In genomic region chr19:13503570-13504235, GRCh38 we compare ENCODE assay signal across 20 cellular contexts.
"Had no signal": no experiment of that assay in that cellular context is flagged by ENCODE, and none has a peak within 500 bp of the region (broad histone marks: within the 10 kb centered on the region; RNA-seq: fewer than 3 reads in every experiment).

No MANE protein-coding gene starts in this region.

- H3K4me1 ChIP-seq: foreskin keratinocyte, psoas muscle, testis had no signal

- H3K4me3 ChIP-seq: lung, psoas muscle, sigmoid colon, skin epidermis, testis, transverse colon had no signal

- H3K27ac ChIP-seq: foreskin keratinocyte, neutrophil, psoas muscle, sigmoid colon, skin epidermis, testis, transverse colon had no signal

- H3K9me3 Mint-ChIP-seq: endodermal cell; natural killer cell treated with Interleukin-12 subunit alpha and Interleukin-12 subunit beta and Interleukin-15 and Interleukin-18, amount 100 ng/mL, for 72 hours; stimulated activated naive CD8-positive, alpha-beta T cell treated with anti-CD3 and anti-CD28 coated beads, Interleukin-15, amount 100 ng/mL, for 72 hours had no signal

- H3K9me3 ChIP-seq: neutrophil, psoas muscle, sigmoid colon, testis, transverse colon had no signal

- DNase-seq: effector CD4-positive, alpha-beta T cell; endodermal cell; erythroblast; foreskin keratinocyte; left colon; left ventricle myocardium superior; mesenchymal stem cell; midbrain; psoas muscle; sigmoid colon; stimulated activated CD4-positive, alpha-beta T cell treated with anti-CD3 and anti-CD28 coated beads, Interleukin-2, amount 100 ng/mL, for 24 hours; stimulated activated CD4-positive, alpha-beta T cell treated with anti-CD3 and anti-CD28 coated beads, Interleukin-4, amount 100 ng/mL, for 4 hours; stimulated activated naive B cell treated with anti-CD40 and anti-IgM and Interleukin-4, amounts not matched to agents 10 μg/mL and 1 μg/mL and 100 μg/mL, for 72 hours; stimulated activated naive CD8-positive, alpha-beta T cell treated with anti-CD3 and anti-CD28 coated beads, Interleukin-15, amount 100 ng/mL, for 72 hours; testis; transverse colon had no signal

- H3K27me3 ChIP-seq: testis had no signal

- H3K36me3 Mint-ChIP-seq: natural killer cell treated with Interleukin-12 subunit alpha and Interleukin-12 subunit beta and Interleukin-15 and Interleukin-18, amount 100 ng/mL, for 72 hours; stimulated activated naive B cell treated with anti-CD40 and anti-IgM and Interleukin-4, amounts not matched to agents 10 μg/mL and 1 μg/mL and 100 μg/mL, for 72 hours had no signal

- H3K4me3 Mint-ChIP-seq: endodermal cell; natural killer cell treated with Interleukin-12 subunit alpha and Interleukin-12 subunit beta and Interleukin-15 and Interleukin-18, amount 100 ng/mL, for 72 hours; stimulated activated naive B cell treated with anti-CD40 and anti-IgM and Interleukin-4, amounts not matched to agents 10 μg/mL and 1 μg/mL and 100 μg/mL, for 72 hours; stimulated activated naive CD8-positive, alpha-beta T cell treated with anti-CD3 and anti-CD28 coated beads, Interleukin-15, amount 100 ng/mL, for 72 hours had no signal

- H3K27ac Mint-ChIP-seq: endodermal cell; natural killer cell treated with Interleukin-12 subunit alpha and Interleukin-12 subunit beta and Interleukin-15 and Interleukin-18, amount 100 ng/mL, for 72 hours; stimulated activated naive B cell treated with anti-CD40 and anti-IgM and Interleukin-4, amounts not matched to agents 10 μg/mL and 1 μg/mL and 100 μg/mL, for 72 hours; stimulated activated naive CD8-positive, alpha-beta T cell treated with anti-CD3 and anti-CD28 coated beads, Interleukin-15, amount 100 ng/mL, for 72 hours had no signal

- ATAC-seq: foreskin keratinocyte; left colon; left ventricle myocardium superior; psoas muscle; stimulated activated naive B cell treated with anti-CD40 and anti-IgM and Interleukin-4, amounts not matched to agents 10 μg/mL and 1 μg/mL and 100 μg/mL, for 72 hours; stimulated activated naive CD8-positive, alpha-beta T cell treated with anti-CD3 and anti-CD28 coated beads, Interleukin-15, amount 100 ng/mL, for 72 hours had no signal

- H3K36me3 ChIP-seq: neutrophil, sigmoid colon, transverse colon had no signal
